ENCODE assay signal across 11 cellular contexts in genomic region chr2:159202568-159203071, GRCh38.
A peak's percentile ranks its signal among the peaks of the same experiment; 100 is the strongest.
DNase-seq lines count a peak whose midpoint lies in the region; ATAC-seq and TF ChIP-seq lines count a peak whose summit lies in the region.
"Had no signal": no experiment of that assay in that cellular context is flagged by ENCODE, and none has a peak within 500 bp of the region (broad histone marks: within the 10 kb centered on the region; RNA-seq: fewer than 3 reads in every experiment).

No MANE protein-coding gene starts in this region.

- peak; percentile 94 for ATAC-seq in body of pancreas
- no peak for ATAC-seq in GM18520 (IDR thresholded peaks at IDR 0.05; ENCODE audit: unreplicated experiment)
- ATAC-seq: activated CD8-positive, alpha-beta memory T cell treated with anti-CD3 and anti-CD28 coated beads, Interleukin-2, amount 10 ng/mL, durations not matched to agents 7 days and 5 days had no signal

- H3K4me1 ChIP-seq in body of pancreas (peaks cover 10% of the 10 kb centered on the region), sigmoid colon (peaks cover 0 to 60% (median 32%) of the 10 kb centered on the region in 4 donors)

- DNase-seq in GOT3 (lab: John Stamatoyannopoulos, UW), result peak; percentile 66
- DNase-seq in body of pancreas, result peak; percentile 57 to 84 (median 76)
- DNase-seq in hepatic stellate cell (ENCODE audit: low spot score), result peak; percentile 95
- DNase-seq in sigmoid colon, result peak; percentile 81
- DNase-seq in GM10266 (ENCODE audit: extremely low spot score), result no peak
- no peak for DNase-seq in T-helper 9 cell
- no peak for DNase-seq in T-helper 1 cell
- DNase-seq: activated CD8-positive, alpha-beta memory T cell treated with anti-CD3 and anti-CD28 coated beads, Interleukin-2, amount 10 ng/mL, durations not matched to agents 7 days and 5 days; NCI-H526; stimulated activated CD8-positive, alpha-beta memory T cell treated with anti-CD3 and anti-CD28 coated beads, Interleukin-4, amount 100 ng/mL, for 48 hours had no signal

- no peaks in the 10 kb centered on the region for H3K9me3 ChIP-seq in body of pancreas
- no peaks in the 10 kb centered on the region for H3K9me3 ChIP-seq in sigmoid colon

- H3K27ac ChIP-seq in body of pancreas (peak overlapping the region in 2 of 4 donors; percentile 33 to 48), sigmoid colon (peak overlapping the region in 3 of 4 donors; percentile 24 to 78 (median 71))

- intact Hi-C loops in body of pancreas (cut with DNase I) (no loop called here), sigmoid colon (cut with DNase I) (no loop called here)

- H3K27me3 ChIP-seq in body of pancreas, result no peaks in the 10 kb centered on the region
- H3K27me3 ChIP-seq in sigmoid colon, result no peaks in the 10 kb centered on the region

- TF ChIP-seq CTCF in body of pancreas (IDR thresholded peaks at IDR 0.05), result no peak
- TF ChIP-seq CTCF in sigmoid colon (IDR thresholded peaks at IDR 0.05), result no peak
- TF ChIP-seq CTCF in GM10266 (IDR thresholded peaks at IDR 0.05; ENCODE audit: control insufficient read depth, insufficient read depth, low read depth, missing control alignments), result no peak

- no peaks in the 10 kb centered on the region for H3K36me3 ChIP-seq in body of pancreas (replicated peaks in 1 of 2; ENCODE audit: insufficient read depth in 1 of 2, low read depth in 2 of 2)
- H3K36me3 ChIP-seq in sigmoid colon, result peaks cover 0 to 34% (median 5%) of the 10 kb centered on the region in 4 donors

- TF ChIP-seq POLR2A in body of pancreas (IDR thresholded peaks at IDR 0.05) (no peak), sigmoid colon (IDR thresholded peaks at IDR 0.05) (no peak)

- TF ChIP-seq EP300 in sigmoid colon (IDR thresholded peaks at IDR 0.05), result peak in 1 of 4 donors; percentile 48

- 20 to 55% methylated on average over 3 to 4 of the region's 4 CpGs for WGBS in body of pancreas, 2 donors
- WGBS in sigmoid colon, 2 donors, result 73 to 85% methylated on average over 4 of the region's 4 CpGs

- H3K4me3 ChIP-seq in body of pancreas (no peak overlapping the region), sigmoid colon (no peak overlapping the region)

Comparison
In these comparisons a context has a peak if more than half of its experiments do, and no peak if none do; other contexts are left out.
1. DNase-seq: peak in GOT3 (single experiment), body of pancreas (4 of 4), hepatic stellate cell (single experiment) and sigmoid colon (single experiment); none in GM10266 (single experiment), T-helper 9 cell (single experiment) and T-helper 1 cell (0 of 5).